ENCODE assay signal across 8 cellular contexts in the genomic region with DNA sequence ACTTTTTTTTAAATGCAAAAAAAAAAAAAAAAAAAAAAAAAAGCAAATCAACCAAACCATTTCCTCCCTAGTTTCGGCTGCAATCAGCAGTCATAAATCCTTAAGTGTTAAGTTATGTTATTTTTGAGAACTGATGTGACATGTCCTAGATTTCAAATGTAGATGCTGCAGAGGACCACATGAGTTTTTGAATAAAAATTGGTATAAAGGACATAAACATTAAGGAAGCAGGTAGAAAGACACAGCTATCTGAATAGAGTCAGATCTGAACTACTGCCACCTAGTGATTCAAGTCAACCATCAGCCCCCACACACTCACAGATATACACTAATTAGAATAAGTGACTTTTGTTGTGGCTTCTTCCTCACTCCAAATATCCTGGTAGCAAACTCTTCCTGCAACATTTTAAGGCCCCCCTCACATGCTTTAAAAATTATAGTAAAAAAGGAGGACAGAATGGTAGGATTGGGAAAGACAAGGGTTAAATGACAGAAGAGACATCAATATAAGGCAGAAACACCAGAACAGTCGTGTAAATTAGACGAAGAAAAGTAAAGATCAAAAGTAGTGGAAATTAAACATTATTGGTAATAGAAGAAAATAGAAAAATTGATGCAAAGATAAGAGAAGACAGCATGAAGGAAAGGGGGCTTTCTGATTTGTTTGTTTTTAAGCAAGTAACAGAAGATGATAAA.
DNase-seq lines count a peak whose midpoint lies in the region; ATAC-seq, FAIRE-seq and TF ChIP-seq lines count a peak whose summit lies in the region.

No MANE protein-coding gene starts in this region.

- no peak overlapping the region for H2BK120ac ChIP-seq in trophoblast cell (ENCODE audit: insufficient read depth, low read length, poor library complexity)

- no peaks in the 10 kb centered on the region for H3K9me2 ChIP-seq in SK-N-SH

- peak; percentile 59 for FAIRE-seq in endothelial cell of umbilical vein (lab: Jason Lieb, UNC)

- no peaks in the 10 kb centered on the region for H3K9me1 ChIP-seq in endothelial cell of umbilical vein (replicated peaks; ENCODE audit: control insufficient read depth, extremely low read depth, insufficient read depth, low read length)

- H3F3A ChIP-seq in SK-N-SH (replicated peaks; ENCODE audit: insufficient read depth), result peaks cover 6% of the 10 kb centered on the region

- H3K79me2 ChIP-seq in SK-N-SH (ENCODE audit: insufficient read depth) (no peaks in the 10 kb centered on the region), endothelial cell of umbilical vein (ENCODE audit: control insufficient read depth, insufficient read depth, low read length) (no peaks in the 10 kb centered on the region), trophoblast cell (ENCODE audit: control insufficient read depth, insufficient read depth, low read length, poor library complexity) (no peaks in the 10 kb centered on the region)

- TF ChIP-seq CTCF in SK-N-SH (IDR thresholded peaks at IDR 0.05) (peak; percentile 71), endothelial cell of umbilical vein (IDR thresholded peaks at IDR 0.05; ENCODE audit: extremely low read depth in 1 of 2, insufficient read depth in 1 of 2, low read depth in 1 of 2, low read length in 2 of 2) (peak; percentile 34 to 54)

- H3K9ac ChIP-seq in SK-N-SH (no peak overlapping the region), endothelial cell of umbilical vein (replicated peaks; ENCODE audit: extremely low read depth, insufficient read depth, low read length) (no peak overlapping the region), trophoblast cell (ENCODE audit: low read length) (no peak overlapping the region)

- H3K14ac ChIP-seq in trophoblast cell (ENCODE audit: low read length), result no peak overlapping the region

- TF ChIP-seq EP300 in SK-N-SH (IDR thresholded peaks at IDR 0.05; ENCODE audit: borderline replicate concordance in 1 of 2, low read depth in 1 of 2, low read length in 1 of 2), result no peak

- no peak overlapping the region for H2AK5ac ChIP-seq in trophoblast cell (ENCODE audit: low read length)

- H3K18ac ChIP-seq in trophoblast cell (ENCODE audit: low read length), result no peak overlapping the region

- H3K4me2 ChIP-seq in SK-N-SH (no peak overlapping the region), endothelial cell of umbilical vein (ENCODE audit: insufficient read depth, low read length) (no peak overlapping the region), trophoblast cell (ENCODE audit: low read length) (no peak overlapping the region)

- peaks cover 0 to 27% of the 10 kb centered on the region in 2 experiments; a peak in 2 of 4 replicates for H3K4me1 ChIP-seq in SK-N-SH (ENCODE audit: control insufficient read depth in 1 of 2, insufficient read depth in 2 of 2, low read depth in 1 of 2, low read length in 1 of 2)
- no peaks in the 10 kb centered on the region for H3K4me1 ChIP-seq in endothelial cell of umbilical vein (ENCODE audit: control insufficient read depth, extremely low read depth, insufficient read depth, low read length)
- no peaks in the 10 kb centered on the region for H3K4me1 ChIP-seq in trophoblast cell (ENCODE audit: control insufficient read depth in 1 of 2, insufficient read depth in 2 of 2, low read length in 2 of 2)

- CTCF ChIA-PET in SK-N-SH (lab: Yijun Ruan, JAX) (interaction anchor here (0.6 to 4.6 kb wide), 23 partner anchors 9 to 792 kb away, joined by 3 to 29 read pairs (median 3); no protein-coding TSS in a partner anchor), endothelial cell of umbilical vein (lab: Charles Lee) (interaction anchor here (0.6 to 4.3 kb wide), 37 partner anchors 8 to 838 kb away, joined by 3 to 41 read pairs (median 4); a partner anchor contains a TSS)

- no peak overlapping the region for H3K23ac ChIP-seq in trophoblast cell (ENCODE audit: low read length)

- DNase-seq in NCI-H2171 treated with DMSO at 0.1 percent for 48 hours (lab: John Stamatoyannopoulos, UW) (peak; percentile 25), NCI-H2171 (lab: John Stamatoyannopoulos, UW) (no peak), SK-N-SH (peak; percentile 19), endothelial cell of umbilical vein (ENCODE audit: low read depth, low spot score) (peak; percentile 63), trophoblast cell (peak; percentile 25 to 47), sciatic nerve (ENCODE audit: low spot score) (no peak)

- H3K9me3 ChIP-seq in SK-N-SH (no peaks in the 10 kb centered on the region), endothelial cell of umbilical vein (replicated peaks; ENCODE audit: control insufficient read depth, insufficient read depth, low read length) (no peaks in the 10 kb centered on the region), trophoblast cell (ENCODE audit: insufficient read depth, low read depth, low read length) (no peaks in the 10 kb centered on the region)

- H3K36me3 ChIP-seq in SK-N-SH (replicated peaks in 1 of 2; ENCODE audit: control insufficient read depth in 1 of 2, insufficient read depth in 2 of 2, low read length in 1 of 2) (no peaks in the 10 kb centered on the region), endothelial cell of umbilical vein (ENCODE audit: control insufficient read depth in 2 of 2, extremely low read depth in 1 of 2, insufficient read depth in 2 of 2, low read length in 2 of 2) (no peaks in the 10 kb centered on the region), trophoblast cell (ENCODE audit: control insufficient read depth in 1 of 2, insufficient read depth in 2 of 2, low read length in 2 of 2) (no peaks in the 10 kb centered on the region)

- no peak overlapping the region for H2BK5ac ChIP-seq in trophoblast cell (ENCODE audit: low read depth, low read length, poor library complexity)

- ATAC-seq in GM19455 (IDR thresholded peaks at IDR 0.05; ENCODE audit: unreplicated experiment) (peak; percentile 79), HG03565 (IDR thresholded peaks at IDR 0.05; ENCODE audit: unreplicated experiment) (peak; percentile 59), sciatic nerve (no peak)

- dilution Hi-C loops in endothelial cell of umbilical vein (cut with MboI; ENCODE audit: extremely low pct_ligation_motif_present, low sequenced_read_pairs), result no loop called here

- no TSS peak for BruUV-seq in endothelial cell of umbilical vein (replicated peaks; lab: Mats Ljungman, UMichigan)

- H3K79me1 ChIP-seq in trophoblast cell (ENCODE audit: low read length), result no peaks in the 10 kb centered on the region

- H3K4ac ChIP-seq in trophoblast cell (ENCODE audit: low read depth, low read length), result no peak overlapping the region

- no peak overlapping the region for H4K12ac ChIP-seq in trophoblast cell (ENCODE audit: low read depth, low read length)

- H4K8ac ChIP-seq in trophoblast cell (ENCODE audit: low read depth, low read length), result no peak overlapping the region

- no peak for TF ChIP-seq POLR2A in endothelial cell of umbilical vein (IDR thresholded peaks at IDR 0.05; ENCODE audit: low read depth, low read length)

- no peaks in the 10 kb centered on the region for H4K20me1 ChIP-seq in SK-N-SH (ENCODE audit: insufficient read depth)
- H4K20me1 ChIP-seq in endothelial cell of umbilical vein (replicated peaks; ENCODE audit: control insufficient read depth, extremely low read depth, insufficient read depth, low read length), result no peaks in the 10 kb centered on the region

- H3K4me3 ChIP-seq in SK-N-SH (ENCODE audit: low read depth in 2 of 2, low read length in 1 of 2) (no peak overlapping the region), endothelial cell of umbilical vein (replicated peaks in 1 of 3; ENCODE audit: insufficient read depth in 1 of 3, low read depth in 1 of 3, low read length in 3 of 3) (no peak overlapping the region), trophoblast cell (ENCODE audit: low read depth, low read length) (no peak overlapping the region)

- WGBS in SK-N-SH (ENCODE audit: low lambda C conversion rate), result 83% methylated on average over 3 of the region's 3 CpGs
- no CpG with 5 or more reads among the region's 3 CpGs for WGBS in trophoblast cell (ENCODE audit: extremely low coverage, insufficient coverage, insufficient read length)

- H2AFZ ChIP-seq in SK-N-SH (ENCODE audit: low read depth) (no peak overlapping the region), endothelial cell of umbilical vein (ENCODE audit: low read depth, low read length) (no peak overlapping the region), trophoblast cell (ENCODE audit: insufficient read depth, low read length, poor library complexity) (no peak overlapping the region)

- H2BK12ac ChIP-seq in trophoblast cell (ENCODE audit: low read length), result no peak overlapping the region

- intact Hi-C loops in endothelial cell of umbilical vein (cut with micrococcal nuclease) (loop anchor here (1.0 to 5.0 kb wide), 6 partner anchors 38 to 749 kb away; a partner anchor contains a TSS), sciatic nerve (cut with DNase I) (no loop called here)

- POLR2A ChIA-PET in SK-N-SH (lab: Yijun Ruan, JAX) (interaction anchor here (0.8 kb wide), 1 partner anchor 393 kb away, joined by 3 read pairs; no protein-coding TSS in a partner anchor), endothelial cell of umbilical vein (lab: Charles Lee) (no interaction called here)

- H3K27me3 ChIP-seq in SK-N-SH (ENCODE audit: insufficient read depth) (no peaks in the 10 kb centered on the region), endothelial cell of umbilical vein (ENCODE audit: control insufficient read depth in 2 of 2, insufficient read depth in 2 of 2, low read length in 2 of 2) (no peaks in the 10 kb centered on the region), trophoblast cell (ENCODE audit: insufficient read depth, low read length) (no peaks in the 10 kb centered on the region)

- H3K27ac ChIP-seq in SK-N-SH (ENCODE audit: low read depth in 2 of 2, low read length in 1 of 2), result no peak overlapping the region
- no peak overlapping the region for H3K27ac ChIP-seq in endothelial cell of umbilical vein (ENCODE audit: insufficient read depth, low read depth, low read length)
- no peak overlapping the region for H3K27ac ChIP-seq in trophoblast cell (ENCODE audit: low read depth, low read length)

- H4K91ac ChIP-seq in trophoblast cell (ENCODE audit: low read depth, low read length), result no peak overlapping the region

- TF ChIP-seq RAD21 in SK-N-SH (IDR thresholded peaks at IDR 0.05; ENCODE audit: low read length), result peak; percentile 70

TF ChIP-seq in SK-N-SH, 30 proteins besides CTCF, POLR2A, EP300 and RAD21 (continues in another document):
- peak; percentile 69 for TF ChIP-seq SMC3 (IDR thresholded peaks at IDR 0.05; ENCODE audit: low read depth, low read length)

TF ChIP-seq in endothelial cell of umbilical vein, 7 proteins besides CTCF, POLR2A, EP300 and RAD21:
- TF ChIP-seq, protein P1, sequence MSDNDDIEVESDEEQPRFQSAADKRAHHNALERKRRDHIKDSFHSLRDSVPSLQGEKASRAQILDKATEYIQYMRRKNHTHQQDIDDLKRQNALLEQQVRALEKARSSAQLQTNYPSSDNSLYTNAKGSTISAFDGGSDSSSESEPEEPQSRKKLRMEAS (IDR thresholded peaks at IDR 0.05; ENCODE audit: insufficient read depth, insufficient read length), result no peak
- TF ChIP-seq JUN (IDR thresholded peaks at IDR 0.05; ENCODE audit: borderline replicate concordance, insufficient read depth, insufficient read length, low read depth) (no peak), EZH2 (IDR thresholded peaks at IDR 0.05; ENCODE audit: borderline replicate concordance, low read depth, low read length, severe bottlenecking) (no peak), GATA2 (IDR thresholded peaks at IDR 0.05; ENCODE audit: insufficient read depth, insufficient read length, low read depth, low read length) (no peak)

Comparison
In these comparisons a context has a peak if more than half of its experiments do, and no peak if none do; other contexts are left out.
1. DNase-seq: peak in NCI-H2171 treated with DMSO at 0.1 percent for 48 hours (single experiment), SK-N-SH (single experiment), endothelial cell of umbilical vein (single experiment) and trophoblast cell (2 of 2); none in NCI-H2171 (single experiment) and sciatic nerve (single experiment).